In the genomic region with DNA sequence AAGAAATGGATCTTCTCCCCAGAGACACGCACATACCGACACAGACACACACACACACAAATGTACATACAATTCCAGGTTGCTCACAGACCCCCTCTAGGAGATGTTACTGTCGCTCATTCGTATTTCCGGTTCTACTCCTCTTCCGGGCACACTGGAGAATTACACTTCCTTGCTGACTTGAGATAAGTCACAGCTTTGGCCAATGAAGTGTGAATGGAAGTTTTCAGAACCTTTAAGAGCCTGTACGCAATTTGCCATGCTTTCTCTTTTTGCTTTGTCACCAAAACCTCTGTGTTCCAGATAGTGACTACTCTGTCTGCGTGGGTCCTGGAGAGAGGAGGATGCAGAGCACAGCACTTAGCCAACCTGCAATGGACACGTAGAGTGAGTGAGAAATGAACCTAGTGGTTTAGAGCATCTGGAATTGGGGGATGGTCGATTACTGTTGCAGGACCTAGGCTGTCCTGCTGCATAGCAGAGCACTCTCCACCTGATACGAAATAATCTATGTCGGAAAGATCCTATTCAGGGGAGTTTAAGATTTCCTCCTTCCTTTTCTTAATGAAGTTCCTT, we compare ENCODE assay signal across 16 cellular contexts.
"Had no signal": no experiment of that assay in that cellular context is flagged by ENCODE, and none has a peak within 500 bp of the region (broad histone marks: within the 10 kb centered on the region; RNA-seq: fewer than 3 reads in every experiment).

No MANE protein-coding gene starts in this region.

- DNase-seq: activated CD4-positive, alpha-beta T cell treated with anti-CD3 and anti-CD28 coated beads, Interleukin-2, amount 10 ng/mL, durations not matched to agents 7 days and 5 days; activated CD8-positive, alpha-beta T cell treated with anti-CD3 and anti-CD28 coated beads, Interleukin-2, amount 10 ng/mL, durations not matched to agents 7 days and 5 days; activated naive CD4-positive, alpha-beta T cell treated with anti-CD3 and anti-CD28 coated beads for 36 hours; activated T-cell treated with anti-CD3 and anti-CD28 coated beads, Interleukin-2, amount 50 U/mL, for 24 hours; body of pancreas; foreskin keratinocyte; left colon; nephron progenitor cell; stimulated activated naive CD8-positive, alpha-beta T cell treated with anti-CD3 and anti-CD28 coated beads, Interleukin-15, Interleukin-2, amounts not matched to agents 100 U/mL and 50 U/mL, for 24 hours; transverse colon; uterus had no signal

- H3K9me3 ChIP-seq: body of pancreas, right atrium auricular region, transverse colon, uterus had no signal

- H3K36me3 ChIP-seq: right atrium auricular region, transverse colon, uterus had no signal

- H3K27ac ChIP-seq: body of pancreas, foreskin keratinocyte, hepatocyte, right atrium auricular region, skin epidermis, transverse colon had no signal

- H3K27me3 ChIP-seq: body of pancreas, foreskin keratinocyte, hepatocyte, right atrium auricular region, transverse colon, uterus had no signal

- H3K4me3 ChIP-seq: body of pancreas, hepatocyte, lung, right atrium auricular region, skin epidermis, transverse colon, uterus had no signal

- ATAC-seq: activated CD4-positive, CD25-positive, alpha-beta regulatory T cell treated with anti-CD3 and anti-CD28 coated beads, Interleukin-2, amount 50 U/mL, for 24 hours; activated CD8-positive, alpha-beta T cell treated with anti-CD3 and anti-CD28 coated beads, Interleukin-2, amount 10 ng/mL, durations not matched to agents 7 days and 5 days; body of pancreas; foreskin keratinocyte; left colon; stimulated activated naive CD8-positive, alpha-beta T cell treated with anti-CD3 and anti-CD28 coated beads, Interleukin-15, Interleukin-2, amounts not matched to agents 100 U/mL and 50 U/mL, for 24 hours had no signal

- H3K4me1 ChIP-seq: body of pancreas, foreskin keratinocyte, right atrium auricular region, transverse colon had no signal
